Comparison of ENCODE assay signal across 28 cellular contexts in the genomic region with DNA sequence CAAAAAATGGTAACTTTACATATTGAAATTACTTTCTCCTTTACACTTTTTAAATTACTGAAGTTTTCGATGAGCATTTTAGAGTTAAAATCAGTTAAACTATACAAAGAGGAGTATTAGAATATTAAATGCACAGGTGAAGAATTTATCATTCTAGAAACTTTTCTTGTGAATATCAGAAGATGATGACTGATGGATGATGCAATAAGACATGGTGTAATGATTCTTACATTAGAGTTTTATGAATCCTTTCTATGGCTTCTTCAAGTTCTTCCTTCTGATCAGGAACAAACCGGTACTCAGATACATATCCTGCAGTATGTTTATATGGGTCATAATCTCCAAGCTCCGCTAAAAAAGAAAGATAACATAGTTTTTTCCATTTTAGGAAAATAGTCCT.
"Had no signal": no experiment of that assay in that cellular context is flagged by ENCODE, and none has a peak within 500 bp of the region (broad histone marks: within the 10 kb centered on the region; RNA-seq: fewer than 3 reads in every experiment).

No MANE protein-coding gene starts in this region.

- H2AFZ ChIP-seq: neural progenitor cell, parathyroid adenoma had no signal

- H3K27ac ChIP-seq: neural progenitor cell, ovary, parathyroid adenoma, psoas muscle, skin epidermis, spleen, suprapubic skin, testis, tibial artery, transverse colon, upper lobe of right lung, uterus had no signal

- H3K79me2 ChIP-seq: parathyroid adenoma had no signal

- H3K4me3 ChIP-seq: neural progenitor cell, ovary, psoas muscle, skin epidermis, smooth muscle cell, spleen, suprapubic skin, testis, tibial artery, transverse colon, upper lobe of right lung, uterus had no signal

- DNase-seq: natural killer cell; occipital lobe; ovary; posterior cingulate gyrus; psoas muscle; right cardiac atrium; spleen; stimulated activated CD4-positive, alpha-beta T cell treated with anti-CD3 and anti-CD28 coated beads, Interleukin-12 subunit alpha, Interleukin-12 subunit beta, amount 100 ng/mL, for 4 hours; stimulated activated CD4-positive, alpha-beta T cell treated with anti-CD3 and anti-CD28 coated beads, Interleukin-1b, Interleukin-23, amount 100 ng/mL, for 48 hours; stimulated activated CD4-positive, alpha-beta T cell treated with anti-CD3 and anti-CD28 coated beads, Interleukin-4, amount 100 ng/mL, for 1 hour; stimulated activated CD4-positive, alpha-beta T cell treated with anti-CD3 and anti-CD28 coated beads, Interleukin-4, amount 100 ng/mL, for 4 hours; stimulated activated CD8-positive, alpha-beta memory T cell treated with anti-CD3 and anti-CD28 coated beads, Interleukin-4, amount 100 ng/mL, for 48 hours; stimulated activated naive CD4-positive, alpha-beta T cell; stimulated activated naive CD8-positive, alpha-beta T cell treated with anti-CD3 and anti-CD28 coated beads, Interleukin-15, amount 100 ng/mL, for 72 hours; stimulated activated naive CD8-positive, alpha-beta T cell treated with anti-CD3 and anti-CD28 coated beads, Interleukin-15, Interleukin-2, amounts not matched to agents 100 U/mL and 50 U/mL, for 24 hours; substantia nigra; testis; tibial artery; transverse colon; upper lobe of right lung; uterus had no signal

- H3K9me3 ChIP-seq: ovary, psoas muscle, spleen, suprapubic skin, testis, tibial artery, transverse colon, upper lobe of right lung, uterus had no signal

- H3K4me2 ChIP-seq: neural progenitor cell, smooth muscle cell had no signal

- H3K9ac ChIP-seq: neural progenitor cell, parathyroid adenoma had no signal

- H3K4me1 ChIP-seq: neural progenitor cell, parathyroid adenoma, psoas muscle, spleen, suprapubic skin, testis, tibial artery, transverse colon, upper lobe of right lung, uterus had no signal

- H3K36me3 ChIP-seq: neural progenitor cell, ovary, transverse colon, uterus had no signal

- ATAC-seq: natural killer cell; psoas muscle; sciatic nerve; stimulated activated memory B cell treated with anti-CD40 and anti-IgM and Interleukin-4, amounts not matched to agents 10 μg/mL and 1 μg/mL and 100 μg/mL, for 72 hours; stimulated activated naive CD8-positive, alpha-beta T cell treated with anti-CD3 and anti-CD28 coated beads, Interleukin-15, amount 100 ng/mL, for 72 hours; stimulated activated naive CD8-positive, alpha-beta T cell treated with anti-CD3 and anti-CD28 coated beads, Interleukin-15, Interleukin-2, amounts not matched to agents 100 U/mL and 50 U/mL, for 24 hours; upper lobe of right lung had no signal

- H3K27me3 ChIP-seq: neural progenitor cell, ovary, spleen, suprapubic skin, testis, tibial artery, transverse colon, upper lobe of right lung, uterus had no signal
